In the genomic region with DNA sequence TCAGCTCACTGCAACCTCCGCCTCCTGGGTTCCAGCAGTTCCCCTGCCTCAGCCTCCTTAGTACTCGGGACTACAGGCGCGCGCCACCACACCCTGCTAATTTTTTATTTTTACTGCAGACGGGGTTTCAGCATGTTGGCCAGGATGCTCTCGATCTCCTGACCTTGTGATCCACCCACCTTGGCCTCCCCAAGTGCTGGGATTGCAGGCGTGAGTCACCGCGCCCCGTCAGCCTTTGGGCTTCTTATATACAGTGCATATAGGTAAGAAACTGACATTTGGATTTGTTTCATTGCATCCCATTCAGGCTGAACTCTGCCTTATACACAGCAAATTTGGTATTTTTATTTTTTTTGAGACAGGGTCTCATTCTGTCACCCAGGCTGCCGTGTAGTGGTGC, we compare ENCODE assay signal across 23 cellular contexts.
"Had no signal": no experiment of that assay in that cellular context is flagged by ENCODE, and none has a peak within 500 bp of the region (broad histone marks: within the 10 kb centered on the region; RNA-seq: fewer than 3 reads in every experiment).

No MANE protein-coding gene starts in this region.

- H3K9me3 ChIP-seq: stomach, suprapubic skin, testis, thoracic aorta, thyroid gland, tibial artery, tibial nerve, transverse colon, upper lobe of left lung, upper lobe of right lung, uterus, vagina had no signal

- H3K36me3 ChIP-seq: suprapubic skin, thyroid gland, transverse colon, upper lobe of left lung, upper lobe of right lung, uterus had no signal

- H3K4me1 ChIP-seq: tibial artery, tibial nerve, transverse colon, upper lobe of left lung, upper lobe of right lung, uterus had no signal

- DNase-seq: stimulated activated CD4-positive, alpha-beta T cell treated with anti-CD3 and anti-CD28 coated beads, Interleukin-2, amount 100 ng/mL, for 48 hours; stimulated activated CD4-positive, alpha-beta T cell treated with anti-CD3 and anti-CD28 coated beads, Interleukin-4, amount 100 ng/mL, for 1 hour; stimulated activated CD4-positive, alpha-beta T cell treated with anti-CD3 and anti-CD28 coated beads, Interleukin-4, amount 100 ng/mL, for 24 hours; stimulated activated CD4-positive, alpha-beta T cell treated with anti-CD3 and anti-CD28 coated beads, Interleukin-4, amount 100 ng/mL, for 4 hours; stimulated activated CD8-positive, alpha-beta memory T cell treated with anti-CD3 and anti-CD28 coated beads, Interleukin-4, amount 100 ng/mL, for 48 hours; stimulated activated naive B cell treated with anti-CD40 and anti-IgM and Interleukin-4, amounts not matched to agents 10 μg/mL and 1 μg/mL and 100 μg/mL, for 72 hours; stimulated activated naive CD4-positive, alpha-beta T cell treated with Interleukin-2 at 50 U/mL for 16 hours; stimulated activated naive CD8-positive, alpha-beta T cell treated with anti-CD3 and anti-CD28 coated beads, Interleukin-15, amount 100 ng/mL, for 72 hours; stimulated activated naive CD8-positive, alpha-beta T cell treated with anti-CD3 and anti-CD28 coated beads, Interleukin-15, Interleukin-2, amounts not matched to agents 100 U/mL and 50 U/mL, for 24 hours; stomach; substantia nigra; testis; thyroid gland; tibial artery; transverse colon; trophoblast cell; upper lobe of left lung; upper lobe of right lung; uterus had no signal

- H3K27ac ChIP-seq: stomach, suprapubic skin, testis, thoracic aorta, thyroid gland, tibial artery, tibial nerve, transverse colon, upper lobe of left lung, upper lobe of right lung, uterus, vagina had no signal

- H3K4me3 ChIP-seq: stomach, suprapubic skin, testis, thoracic aorta, thyroid gland, tibial artery, tibial nerve, transverse colon, upper lobe of left lung, upper lobe of right lung, uterus, vagina had no signal
